In genomic region chr20:6614836-6615235, GRCh38 we compare ENCODE assay signal across 34 cellular contexts.
"Had no signal": no experiment of that assay in that cellular context is flagged by ENCODE, and none has a peak within 500 bp of the region (broad histone marks: within the 10 kb centered on the region; RNA-seq: fewer than 3 reads in every experiment).

No MANE protein-coding gene starts in this region.

- ATAC-seq: activated CD4-positive, CD25-positive, alpha-beta regulatory T cell treated with anti-CD3 and anti-CD28 coated beads, Interleukin-2, amount 50 U/mL, for 24 hours; body of pancreas; gastrocnemius medialis; left cardiac atrium; right lobe of liver had no signal

- H3K27ac Mint-ChIP-seq: activated naive CD4-positive, alpha-beta T cell treated with anti-CD3 and anti-CD28 coated beads for 36 hours; activated naive CD8-positive, alpha-beta T cell treated with anti-CD3 and anti-CD28 coated beads for 36 hours; activated T-helper 1 cell treated with anti-CD3 and anti-CD28 coated beads, Interleukin-12 subunit alpha, Interleukin-12 subunit beta, Interleukin-2, Interleukin-4 antibody, amounts not matched to agents 30 ng/mL and 10 ng/mL and 1 ng/mL, durations not matched to agents 14 hours and 24 hours and 36 hours; naive B cell; nephron progenitor cell; progenitor cell of endocrine pancreas; stimulated activated naive CD8-positive, alpha-beta T cell treated with anti-CD3 and anti-CD28 coated beads, Interleukin-15, Interleukin-2, amounts not matched to agents 100 ng/mL and 50 ng/mL, for 24 hours; type B pancreatic cell had no signal

- H3K4me1 ChIP-seq: adrenal gland, colonic mucosa, gastrocnemius medialis, uterus had no signal

- H3K4me3 Mint-ChIP-seq: activated naive CD4-positive, alpha-beta T cell treated with anti-CD3 and anti-CD28 coated beads for 36 hours; activated naive CD8-positive, alpha-beta T cell treated with anti-CD3 and anti-CD28 coated beads for 36 hours; activated T-helper 1 cell treated with anti-CD3 and anti-CD28 coated beads, Interleukin-12 subunit alpha, Interleukin-12 subunit beta, Interleukin-2, Interleukin-4 antibody, amounts not matched to agents 30 ng/mL and 10 ng/mL and 1 ng/mL, durations not matched to agents 14 hours and 24 hours and 36 hours; naive B cell; nephron progenitor cell; stimulated activated naive CD8-positive, alpha-beta T cell treated with anti-CD3 and anti-CD28 coated beads, Interleukin-15, Interleukin-2, amounts not matched to agents 100 ng/mL and 50 ng/mL, for 24 hours; type B pancreatic cell had no signal

- H3K4me1 Mint-ChIP-seq: activated naive CD8-positive, alpha-beta T cell treated with anti-CD3 and anti-CD28 coated beads for 36 hours; naive B cell; nephron progenitor cell had no signal

- H3K36me3 ChIP-seq: adrenal gland, cardiac muscle cell, colonic mucosa, gastrocnemius medialis, neutrophil, ovary, right lobe of liver, uterus, WERI-Rb-1 had no signal

- H3K36me3 Mint-ChIP-seq: activated naive CD8-positive, alpha-beta T cell treated with anti-CD3 and anti-CD28 coated beads for 36 hours; naive B cell; type B pancreatic cell had no signal

- H3K27me3 ChIP-seq: adrenal gland, body of pancreas, cardiac muscle cell, colonic mucosa, gastrocnemius medialis, hepatocyte, neutrophil, ovary, right lobe of liver, uterus had no signal

- DNase-seq: activated CD4-positive, alpha-beta T cell treated with anti-CD3 and anti-CD28 coated beads for 48 hours; activated CD4-positive, alpha-beta T cell treated with anti-CD3 and anti-CD28 coated beads, Interleukin-2, amount 50 U/mL, for 48 hours; activated CD8-positive, alpha-beta memory T cell treated with anti-CD3 and anti-CD28 coated beads for 24 hours; activated effector memory CD4-positive, alpha-beta T cell treated with anti-CD3 and anti-CD28 coated beads, Interleukin-2, amount 50 U/mL, for 16 hours; activated naive CD4-positive, alpha-beta T cell treated with anti-CD3 and anti-CD28 coated beads for 36 hours; activated naive CD8-positive, alpha-beta T cell treated with anti-CD3 and anti-CD28 coated beads for 36 hours; adrenal gland; aorta; body of pancreas; cerebellar nuclear complex; colonic mucosa; effector CD8-positive, alpha-beta T cell; gastrocnemius medialis; left cardiac atrium; mammary epithelial cell; naive B cell; nephron progenitor cell; ovary; right lobe of liver; stimulated activated CD4-positive, alpha-beta T cell treated with anti-CD3 and anti-CD28 coated beads, Interleukin-12 subunit alpha, Interleukin-12 subunit beta, amount 100 ng/mL, for 4 hours; stimulated activated CD4-positive, alpha-beta T cell treated with anti-CD3 and anti-CD28 coated beads, Interleukin-4, amount 100 ng/mL, for 1 hour; T-helper 9 cell; uterus; WERI-Rb-1 had no signal

- H3K27ac ChIP-seq: adrenal gland, body of pancreas, cardiac muscle cell, colonic mucosa, epithelial cell of prostate, gastrocnemius medialis, hepatocyte, neutrophil, ovary, right lobe of liver, skin epidermis, uterus, WERI-Rb-1 had no signal

- H3K9me3 ChIP-seq: adrenal gland, body of pancreas, colonic mucosa, gastrocnemius medialis, neutrophil, ovary, right lobe of liver, uterus had no signal

- H3K4me3 ChIP-seq: adrenal gland, body of pancreas, cardiac muscle cell, colonic mucosa, gastrocnemius medialis, hepatocyte, ovary, right lobe of liver, skin epidermis, uterus had no signal

- H3K27me3 Mint-ChIP-seq: activated naive CD8-positive, alpha-beta T cell treated with anti-CD3 and anti-CD28 coated beads for 36 hours; progenitor cell of endocrine pancreas; stimulated activated naive CD8-positive, alpha-beta T cell treated with anti-CD3 and anti-CD28 coated beads, Interleukin-15, Interleukin-2, amounts not matched to agents 100 ng/mL and 50 ng/mL, for 24 hours; type B pancreatic cell had no signal
